Comparison of ENCODE assay signal across 27 cellular contexts in the genomic region with DNA sequence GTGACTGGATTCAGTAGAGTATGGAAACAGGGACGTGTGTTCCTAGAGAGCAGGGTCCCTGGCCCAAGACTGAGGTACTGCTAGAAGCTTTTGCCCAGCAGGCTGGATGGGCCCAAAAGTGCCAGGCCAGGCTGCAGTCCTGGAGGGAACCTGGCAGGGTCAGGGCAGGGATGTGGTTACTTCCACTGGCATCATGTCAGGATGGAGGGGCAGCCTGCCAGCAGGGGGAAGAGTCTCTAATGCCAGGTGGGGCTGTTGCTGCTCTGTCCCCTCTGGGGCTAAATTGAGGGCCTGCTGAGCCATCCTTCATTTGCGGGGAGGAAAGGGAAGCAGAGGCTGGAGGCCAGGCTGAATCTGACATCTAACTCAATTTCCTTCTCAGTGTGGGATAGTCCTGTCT.
"Had no signal": no experiment of that assay in that cellular context is flagged by ENCODE, and none has a peak within 500 bp of the region (broad histone marks: within the 10 kb centered on the region; RNA-seq: fewer than 3 reads in every experiment).

No MANE protein-coding gene starts in this region.

- ATAC-seq: activated T-helper 17 cell treated with anti-CD3 and anti-CD28 coated beads, Interleukin-2, amount 50 U/mL, for 72 hours; natural killer cell; sciatic nerve; stimulated activated effector memory CD8-positive, alpha-beta T cell treated with anti-CD3 and anti-CD28 coated beads, Interleukin-12 subunit alpha, Interleukin-12 subunit beta, amount 100 ng/mL, for 72 hours; stimulated activated naive CD8-positive, alpha-beta T cell treated with anti-CD3 and anti-CD28 coated beads, Interleukin-15, amount 100 ng/mL, for 72 hours; T-helper 17 cell had no signal

- H3K27ac ChIP-seq: breast epithelium, esophagus squamous epithelium, heart right ventricle, left ventricle myocardium inferior, thyroid gland, WERI-Rb-1 had no signal

- H3K27me3 ChIP-seq: breast epithelium, esophagus squamous epithelium, heart right ventricle, thyroid gland had no signal

- H3K4me1 ChIP-seq: breast epithelium, esophagus squamous epithelium, thyroid gland had no signal

- H3K9me3 ChIP-seq: breast epithelium, esophagus squamous epithelium, heart right ventricle, left ventricle myocardium inferior, thyroid gland had no signal

- H3K36me3 ChIP-seq: breast epithelium, esophagus squamous epithelium, thyroid gland, WERI-Rb-1 had no signal

- DNase-seq: activated CD4-positive, alpha-beta memory T cell treated with anti-CD3 and anti-CD28 coated beads, Interleukin-2, amount 10 ng/mL, durations not matched to agents 7 days and 5 days; activated CD4-positive, alpha-beta T cell treated with anti-CD3 and anti-CD28 coated beads, Interleukin-2, amount 10 ng/mL, durations not matched to agents 24 days and 14 days; activated CD4-positive, CD25-positive, alpha-beta regulatory T cell treated with anti-CD3 and anti-CD28 coated beads, Interleukin-2, amount 50 U/mL, for 72 hours; activated CD8-positive, alpha-beta memory T cell treated with anti-CD3 and anti-CD28 coated beads, Interleukin-2, amount 50 U/mL, for 48 hours; activated gamma-delta T cell treated with Interleukin-2 at 50 U/mL for 16 hours; activated naive CD4-positive, alpha-beta T cell treated with anti-CD3 and anti-CD28 coated beads, Interleukin-2, amount 50 U/mL, for 16 hours; activated T-cell treated with anti-CD3 and anti-CD28 coated beads, Interleukin-2, amount 50 U/mL, for 24 hours; amygdala; central memory CD4-positive, alpha-beta T cell; esophagus squamous epithelium; foreskin melanocyte; heart right ventricle; left ventricle myocardium inferior; mesendoderm; natural killer cell; small intestine; stimulated activated CD4-positive, alpha-beta T cell treated with anti-CD3 and anti-CD28 coated beads, Interleukin-4, amount 100 ng/mL, for 24 hours; stimulated activated naive CD8-positive, alpha-beta T cell treated with anti-CD3 and anti-CD28 coated beads, Interleukin-15, amount 100 ng/mL, for 72 hours; T-helper 17 cell; T1000; thyroid gland; WERI-Rb-1 had no signal

- H3K4me3 ChIP-seq: breast epithelium, esophagus squamous epithelium, heart right ventricle, left ventricle myocardium inferior, lung, thyroid gland had no signal
